12 cellular contexts compared by ENCODE assay signal in genomic region chr13:99217461-99218101, GRCh38. TPM values are rescaled to one million over a fixed set of nuclear protein-coding genes. Genes with fewer than 3 reads are reported as not detected.
DNase-seq lines count a peak whose midpoint lies in the region; ATAC-seq and TF ChIP-seq lines count a peak whose summit lies in the region.
"Had no signal": no experiment of that assay in that cellular context is flagged by ENCODE, and none has a peak within 500 bp of the region (broad histone marks: within the 10 kb centered on the region; RNA-seq: fewer than 3 reads in every experiment).

No MANE protein-coding gene starts in this region.

- TF ChIP-seq CTCF in H9 (conservative IDR thresholded peaks at IDR 0.05) (no peak), brain (conservative IDR thresholded peaks at IDR 0.05) (no peak), testis (IDR thresholded peaks at IDR 0.05) (no peak)

- peaks cover 18% of the 10 kb centered on the region for H3K79me2 ChIP-seq in H9 (ENCODE audit: insufficient read depth, low read length)
- peaks cover 3% of the 10 kb centered on the region for H3K79me2 ChIP-seq in trophoblast cell (ENCODE audit: control insufficient read depth, insufficient read depth, low read length, poor library complexity)

- no peak overlapping the region for H2BK15ac ChIP-seq in H9 (ENCODE audit: low read depth, low read length)

- no peak overlapping the region for H4K8ac ChIP-seq in H9 (replicated peaks; ENCODE audit: insufficient read length, low read depth, low read length)
- H4K8ac ChIP-seq in trophoblast cell (ENCODE audit: low read depth, low read length), result no peak overlapping the region

- H3K56ac ChIP-seq in H9 (ENCODE audit: insufficient read length, low read depth, low read length), result no peak overlapping the region

- H3K36me3 Mint-ChIP-seq in H9 (ENCODE audit: insufficient read depth in 1 of 3, low read depth in 3 of 3) (peaks cover 9 to 14% (median 9%) of the 10 kb centered on the region in 3 experiments; a peak in 6 of 7 replicates), T-cell (peaks cover 14% of the 10 kb centered on the region), brain (peaks cover 54% of the 10 kb centered on the region)

- H3K79me1 ChIP-seq in H9 (ENCODE audit: insufficient read depth, low read depth, low read length, poor library complexity, severe bottlenecking), result peaks cover 3% of the 10 kb centered on the region
- no peaks in the 10 kb centered on the region for H3K79me1 ChIP-seq in trophoblast cell (ENCODE audit: low read length)

- H4K91ac ChIP-seq in H9 (ENCODE audit: insufficient read length, low read depth, low read length) (no peak overlapping the region), trophoblast cell (ENCODE audit: low read depth, low read length) (no peak overlapping the region)

- H2AFZ ChIP-seq in H9 (ENCODE audit: low read length) (no peak overlapping the region), trophoblast cell (ENCODE audit: insufficient read depth, low read length, poor library complexity) (no peak overlapping the region)

- WGBS in H9 (ENCODE audit: extremely low coverage, insufficient read length, low lambda C conversion rate), result no CpG with 5 or more reads among the region's 20 CpGs
- no CpG with 5 or more reads among the region's 20 CpGs for WGBS in trophoblast cell (ENCODE audit: extremely low coverage, insufficient coverage, insufficient read length)
- WGBS in testis, 2 donors, result 77 to 85% methylated on average over 20 of the region's 20 CpGs

- H3K4me3 Mint-ChIP-seq in H9 (no peak overlapping the region), T-cell (peak overlapping the region; percentile 53 to 93 (median 90)), brain (no peak overlapping the region)

- H2BK120ac ChIP-seq in H9 (ENCODE audit: low read depth, low read length, poor library complexity, severe bottlenecking) (no peak overlapping the region), trophoblast cell (ENCODE audit: insufficient read depth, low read length, poor library complexity) (no peak overlapping the region)

- H2AK5ac ChIP-seq in H9 (ENCODE audit: insufficient read length, low read length), result no peak overlapping the region
- H2AK5ac ChIP-seq in trophoblast cell (ENCODE audit: low read length), result no peak overlapping the region

- no peak overlapping the region for H3K18ac ChIP-seq in H9 (ENCODE audit: insufficient read length, low read depth, low read length)
- no peak overlapping the region for H3K18ac ChIP-seq in trophoblast cell (ENCODE audit: low read length)

- H3K4me1 Mint-ChIP-seq in H9, result peaks cover 35 to 41% of the 10 kb centered on the region in 2 experiments
- peaks cover 83 to 84% (median 83%) of the 10 kb centered on the region in 3 donors for H3K4me1 Mint-ChIP-seq in T-cell
- H3K4me1 Mint-ChIP-seq in brain, result peaks cover 34% of the 10 kb centered on the region

- intact Hi-C loops in testis (cut with DNase I; ENCODE audit: low total_unique reads), result no loop called here

- no peak overlapping the region for H3K4me3 ChIP-seq in trophoblast cell (ENCODE audit: low read depth, low read length)
- H3K4me3 ChIP-seq in testis, result no peak overlapping the region
- H3K4me3 ChIP-seq: SJCRH30 had no signal

- no peak for TF ChIP-seq POLR2A in testis (IDR thresholded peaks at IDR 0.05)

- CTCF ChIA-PET in T-cell (lab: Charles Lee), result interaction anchor here in 1 of 2 donors (1.0 to 1.2 kb wide), 3 partner anchors 15 to 52 kb away, joined by 3 read pairs; no protein-coding TSS in a partner anchor

- no peaks in the 10 kb centered on the region for H3K9me3 ChIP-seq in H9 (ENCODE audit: control insufficient read depth, low read depth, low read length)
- no peaks in the 10 kb centered on the region for H3K9me3 ChIP-seq in trophoblast cell (ENCODE audit: insufficient read depth, low read depth, low read length)
- no peaks in the 10 kb centered on the region for H3K9me3 ChIP-seq in testis

- H3K14ac ChIP-seq in H9 (ENCODE audit: insufficient read depth, low read length), result no peak overlapping the region
- no peak overlapping the region for H3K14ac ChIP-seq in trophoblast cell (ENCODE audit: low read length)

- ATAC-seq in T-cell (replicated peaks in 1 of 4), result peak in 1 of 4 experiments; percentile 8
- no peak for ATAC-seq in GM21576 (IDR thresholded peaks at IDR 0.05; ENCODE audit: unreplicated experiment)
- ATAC-seq: esophagus mucosa had no signal

- H2BK12ac ChIP-seq in H9 (ENCODE audit: insufficient read length, low read depth, low read length) (no peak overlapping the region), trophoblast cell (ENCODE audit: low read length) (no peak overlapping the region)

- H3K27ac ChIP-seq in H9 (ENCODE audit: insufficient read length, low read depth, low read length), result no peak overlapping the region
- H3K27ac ChIP-seq in trophoblast cell (ENCODE audit: low read depth, low read length), result no peak overlapping the region
- H3K27ac ChIP-seq in testis, result no peak overlapping the region
- H3K27ac ChIP-seq: SJCRH30 had no signal

- H3K27me3 ChIP-seq in H9 (ENCODE audit: insufficient read depth, low read length) (no peaks in the 10 kb centered on the region), trophoblast cell (ENCODE audit: insufficient read depth, low read length) (no peaks in the 10 kb centered on the region), testis (no peaks in the 10 kb centered on the region)
- H3K27me3 ChIP-seq: SJCRH30 had no signal

- no peaks in the 10 kb centered on the region for H4K20me1 ChIP-seq in H9 (ENCODE audit: control insufficient read depth, insufficient read depth, insufficient read length)

- DNase-seq in H9 (no peak), T-cell (peak in 6 of 34 experiments; percentile 11 to 31 (median 26)), trophoblast cell (no peak), testis (no peak), hepatic stellate cell (ENCODE audit: low spot score) (no peak), T-helper 9 cell (no peak)
- DNase-seq: NCI-H1105, NCI-H510A, SJCRH30 had no signal

- H3K9me3 Mint-ChIP-seq in H9 (no peaks in the 10 kb centered on the region), T-cell (no peaks in the 10 kb centered on the region), brain (peaks cover 0 to 9% (median 7%) of the 10 kb centered on the region in 5 experiments)

- no peak overlapping the region for H3K23ac ChIP-seq in H9 (ENCODE audit: insufficient read length, low read depth, low read length)
- H3K23ac ChIP-seq in trophoblast cell (ENCODE audit: low read length), result no peak overlapping the region

- no peak overlapping the region for H3T11ph ChIP-seq in H9 (ENCODE audit: low read length)

- no peak overlapping the region for H3K9ac ChIP-seq in H9 (ENCODE audit: extremely low read depth, insufficient read length, low read length)
- no peak overlapping the region for H3K9ac ChIP-seq in trophoblast cell (ENCODE audit: low read length)

- H3K36me3 ChIP-seq in trophoblast cell (ENCODE audit: control insufficient read depth in 1 of 2, insufficient read depth in 2 of 2, low read length in 2 of 2) (peaks cover 0 to 3% of the 10 kb centered on the region in 2 experiments), testis (ENCODE audit: low read depth, missing control alignments) (no peaks in the 10 kb centered on the region)
- H3K36me3 ChIP-seq: SJCRH30 had no signal

- POLR2A ChIA-PET in T-cell (lab: Charles Lee), result interaction anchor here (0.6 to 1.1 kb wide), 3 partner anchors 15 to 40 kb away, joined by 3 read pairs; partner anchors contain the start of gene GPR18 (in 1 of the 2)

- H2BK5ac ChIP-seq in H9 (ENCODE audit: insufficient read length, low read length), result no peak overlapping the region
- no peak overlapping the region for H2BK5ac ChIP-seq in trophoblast cell (ENCODE audit: low read depth, low read length, poor library complexity)

- H3K4me1 ChIP-seq in H9 (ENCODE audit: insufficient read depth, low read length) (peaks cover 5% of the 10 kb centered on the region; the same call in 1 of the 2 replicates), trophoblast cell (ENCODE audit: control insufficient read depth in 1 of 2, insufficient read depth in 2 of 2, low read length in 2 of 2) (peaks cover 0 to 3% of the 10 kb centered on the region in 2 experiments), testis (peaks cover 16% of the 10 kb centered on the region)
- H3K4me1 ChIP-seq: SJCRH30 had no signal

- no peaks in the 10 kb centered on the region for H3K23me2 ChIP-seq in H9 (ENCODE audit: insufficient read length, low read depth, low read length, poor library complexity, severe bottlenecking)

- no peak overlapping the region for H4K5ac ChIP-seq in H9 (ENCODE audit: insufficient read length, low read depth, low read length)

- no peaks in the 10 kb centered on the region for H3K27me3 Mint-ChIP-seq in H9 (ENCODE audit: low read depth)
- no peaks in the 10 kb centered on the region for H3K27me3 Mint-ChIP-seq in T-cell
- H3K27me3 Mint-ChIP-seq in brain, result no peaks in the 10 kb centered on the region

- H4K12ac ChIP-seq in trophoblast cell (ENCODE audit: low read depth, low read length), result no peak overlapping the region

- peak overlapping the region; percentile 36 to 59 (median 40); a peak in 5 of 7 replicates for H3K27ac Mint-ChIP-seq in H9
- H3K27ac Mint-ChIP-seq in T-cell, result peak overlapping the region; percentile 98 to 99
- peak overlapping the region in 3 of 5 experiments; percentile 53 to 88 (median 65) for H3K27ac Mint-ChIP-seq in brain

- no peak overlapping the region for H3K4me2 ChIP-seq in H9 (ENCODE audit: insufficient read depth, insufficient read length, low read length)
- no peak overlapping the region for H3K4me2 ChIP-seq in trophoblast cell (ENCODE audit: low read length)

- H2BK20ac ChIP-seq in H9 (ENCODE audit: low read depth, low read length, poor library complexity, severe bottlenecking), result no peak overlapping the region

- H3K4ac ChIP-seq in H9 (ENCODE audit: low read depth, low read length) (no peak overlapping the region), trophoblast cell (ENCODE audit: low read depth, low read length) (peak overlapping the region; percentile 1)

RNA-seq across cellular contexts. Expression of gene UBAC2, which starts 16.9 kb away (rescaled TPM):
- total RNA-seq in H9 (2021) (51.7 and 52.3 TPM in 2 replicates), T-cell (10 to 100 TPM; 83.3 to 99.3 (median 84.9) TPM), testis (10 to 100 TPM; 85.5 to 93.0 TPM)
- polyA plus RNA-seq in brain (ENCODE audit: insufficient read depth, low read depth, low replicate concordance) (85.7 TPM), testis (ENCODE audit: insufficient read depth, low read depth, low replicate concordance) (147 TPM)
- 63.6 and 64.8 TPM in 2 replicates for polyA plus RNA-seq in trophoblast cell (2013)

RNA-seq across cellular contexts. Expression of gene GPR18, which starts 40.6 kb away (rescaled TPM):
- total RNA-seq in H9 (2021), result not detected in 2 replicates
- total RNA-seq in T-cell, result 10 to 100 TPM; 15.2 to 26.7 (median 16.7) TPM
- polyA plus RNA-seq in brain (ENCODE audit: insufficient read depth, low read depth, low replicate concordance), result not detected
- not detected in 2 replicates for polyA plus RNA-seq in trophoblast cell (2013)
- 10 to 100 TPM in 1 of 2 donors, 1 to 10 TPM in 1; 8.5 to 16.6 TPM for total RNA-seq in testis
- 18.0 TPM for polyA plus RNA-seq in testis (ENCODE audit: insufficient read depth, low read depth, low replicate concordance)
- total RNA-seq: esophagus mucosa, SJCRH30 had no signal

Comparison
In these comparisons a context has a peak if more than half of its experiments do, and no peak if none do; other contexts are left out.
1. H3K27ac Mint-ChIP-seq: peak in every context shown above with its lines; median percentile 98 in T-cell; 65 in brain; 40 in H9.
2. H3K4me3 Mint-ChIP-seq: peak in T-cell (3 of 3); none in H9 (0 of 2) and brain (0 of 5).